Comparison of ENCODE assay signal across 1 cellular context in the genomic region with DNA sequence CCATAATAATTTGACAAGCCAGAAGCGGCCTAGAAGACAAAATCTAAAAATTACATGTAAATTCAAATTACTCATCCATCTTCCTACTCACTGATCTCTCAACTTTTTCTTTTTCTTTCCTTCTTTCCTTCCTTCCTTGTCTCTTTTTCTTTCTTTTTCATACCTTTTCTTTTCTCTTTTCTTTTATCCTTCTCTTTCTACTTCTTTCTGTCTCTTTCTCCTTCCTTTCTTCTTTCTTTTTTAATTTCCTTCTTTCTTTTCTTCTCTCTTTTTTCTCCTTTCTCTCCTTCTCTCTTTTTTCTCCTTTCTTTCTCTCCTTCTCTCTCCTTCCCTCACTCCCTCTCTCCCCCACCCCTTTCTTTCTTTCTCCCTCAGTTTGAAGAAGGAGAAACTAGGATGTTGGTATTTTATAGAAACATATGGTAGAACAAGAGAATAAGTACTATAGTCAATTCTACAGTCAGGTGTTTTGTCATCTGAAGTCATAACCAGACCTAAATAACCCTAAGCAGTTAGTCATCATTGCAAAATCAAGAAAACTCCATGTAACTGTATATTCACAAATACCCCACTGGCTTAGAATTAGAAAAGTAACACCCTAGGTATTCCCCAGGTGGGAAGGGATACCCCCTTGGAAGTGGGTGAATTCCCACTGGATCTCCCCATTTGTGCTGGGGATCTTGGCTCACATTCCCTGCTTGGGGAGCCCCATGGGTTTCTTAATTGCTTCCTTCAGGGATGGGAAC.
TF ChIP-seq lines count a peak whose summit lies in the region.

No MANE protein-coding gene starts in this region.

TF ChIP-seq in GM12878, 131 proteins besides CTCF, POLR2A, EP300 and RAD21 (continued from another document and continues in another):
- TF ChIP-seq MYC (IDR thresholded peaks at IDR 0.05; ENCODE audit: insufficient read depth, insufficient read length, insufficient replicate concordance, low read length, severe bottlenecking) (no peak), MXI1 (IDR thresholded peaks at IDR 0.05; ENCODE audit: low read depth, low read length) (no peak), CHD2 (IDR thresholded peaks at IDR 0.05; ENCODE audit: borderline replicate concordance, low read depth, low read length) (no peak), EED (IDR thresholded peaks at IDR 0.05; ENCODE audit: low read depth) (peak; percentile 87), IKZF1 (conservative IDR thresholded peaks at IDR 0.05) (peak; percentile 89), CREB1 (IDR thresholded peaks at IDR 0.05; ENCODE audit: low read depth) (no peak), KAT2A (conservative IDR thresholded peaks at IDR 0.05; ENCODE audit: control insufficient read depth, low read depth, low read length) (no peak), HDAC2 (IDR thresholded peaks at IDR 0.05) (no peak), MTA3 (IDR thresholded peaks at IDR 0.05; ENCODE audit: borderline replicate concordance, low read length) (no peak), TCF7 (IDR thresholded peaks at IDR 0.05; ENCODE audit: borderline replicate concordance) (no peak), IRF5 (IDR thresholded peaks at IDR 0.05; ENCODE audit: borderline replicate concordance) (no peak), ESRRA (IDR thresholded peaks at IDR 0.05; ENCODE audit: low read length) (no peak), NR2C1 (IDR thresholded peaks at IDR 0.05) (no peak), PAX8 (IDR thresholded peaks at IDR 0.05) (0 out of 2 replicates have a peak, but pooled peaks have one; percentile 19), MAX (IDR thresholded peaks at IDR 0.05; ENCODE audit: low read depth, low read length) (no peak), RELB (IDR thresholded peaks at IDR 0.05; ENCODE audit: low read depth) (peak; percentile 61; the same call in 1 of the 2 replicates), POU2F2 (IDR thresholded peaks at IDR 0.05; ENCODE audit: borderline replicate concordance, low read depth, low read length) (no peak), ZNF687 (IDR thresholded peaks at IDR 0.05) (0 out of 2 replicates have a peak, but pooled peaks have one; percentile 35), RBBP5 (conservative IDR thresholded peaks at IDR 0.05) (no peak), CBX5 (IDR thresholded peaks at IDR 0.05; ENCODE audit: low read depth) (no peak), PAX5 (IDR thresholded peaks at IDR 0.05; ENCODE audit: borderline replicate concordance, low read depth, low read length) (no peak), IKZF2 (IDR thresholded peaks at IDR 0.05) (peak; percentile 77; a peak in 3 of 4 replicates), SREBF2 (IDR thresholded peaks at IDR 0.05; ENCODE audit: low read length) (no peak), STAT1 (conservative IDR thresholded peaks at IDR 0.05) (no peak), TCF12 (IDR thresholded peaks at IDR 0.05; ENCODE audit: low read depth, low read length) (no peak)
- TF ChIP-seq, protein P1, sequence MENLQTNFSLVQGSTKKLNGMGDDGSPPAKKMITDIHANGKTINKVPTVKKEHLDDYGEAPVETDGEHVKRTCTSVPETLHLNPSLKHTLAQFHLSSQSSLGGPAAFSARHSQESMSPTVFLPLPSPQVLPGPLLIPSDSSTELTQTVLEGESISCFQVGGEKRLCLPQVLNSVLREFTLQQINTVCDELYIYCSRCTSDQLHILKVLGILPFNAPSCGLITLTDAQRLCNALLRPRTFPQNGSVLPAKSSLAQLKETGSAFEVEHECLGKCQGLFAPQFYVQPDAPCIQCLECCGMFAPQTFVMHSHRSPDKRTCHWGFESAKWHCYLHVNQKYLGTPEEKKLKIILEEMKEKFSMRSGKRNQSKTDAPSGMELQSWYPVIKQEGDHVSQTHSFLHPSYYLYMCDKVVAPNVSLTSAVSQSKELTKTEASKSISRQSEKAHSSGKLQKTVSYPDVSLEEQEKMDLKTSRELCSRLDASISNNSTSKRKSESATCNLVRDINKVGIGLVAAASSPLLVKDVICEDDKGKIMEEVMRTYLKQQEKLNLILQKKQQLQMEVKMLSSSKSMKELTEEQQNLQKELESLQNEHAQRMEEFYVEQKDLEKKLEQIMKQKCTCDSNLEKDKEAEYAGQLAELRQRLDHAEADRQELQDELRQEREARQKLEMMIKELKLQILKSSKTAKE (IDR thresholded peaks at IDR 0.05; ENCODE audit: low read depth, poor library complexity, severe bottlenecking): no peak
- TF ChIP-seq, protein P2, sequence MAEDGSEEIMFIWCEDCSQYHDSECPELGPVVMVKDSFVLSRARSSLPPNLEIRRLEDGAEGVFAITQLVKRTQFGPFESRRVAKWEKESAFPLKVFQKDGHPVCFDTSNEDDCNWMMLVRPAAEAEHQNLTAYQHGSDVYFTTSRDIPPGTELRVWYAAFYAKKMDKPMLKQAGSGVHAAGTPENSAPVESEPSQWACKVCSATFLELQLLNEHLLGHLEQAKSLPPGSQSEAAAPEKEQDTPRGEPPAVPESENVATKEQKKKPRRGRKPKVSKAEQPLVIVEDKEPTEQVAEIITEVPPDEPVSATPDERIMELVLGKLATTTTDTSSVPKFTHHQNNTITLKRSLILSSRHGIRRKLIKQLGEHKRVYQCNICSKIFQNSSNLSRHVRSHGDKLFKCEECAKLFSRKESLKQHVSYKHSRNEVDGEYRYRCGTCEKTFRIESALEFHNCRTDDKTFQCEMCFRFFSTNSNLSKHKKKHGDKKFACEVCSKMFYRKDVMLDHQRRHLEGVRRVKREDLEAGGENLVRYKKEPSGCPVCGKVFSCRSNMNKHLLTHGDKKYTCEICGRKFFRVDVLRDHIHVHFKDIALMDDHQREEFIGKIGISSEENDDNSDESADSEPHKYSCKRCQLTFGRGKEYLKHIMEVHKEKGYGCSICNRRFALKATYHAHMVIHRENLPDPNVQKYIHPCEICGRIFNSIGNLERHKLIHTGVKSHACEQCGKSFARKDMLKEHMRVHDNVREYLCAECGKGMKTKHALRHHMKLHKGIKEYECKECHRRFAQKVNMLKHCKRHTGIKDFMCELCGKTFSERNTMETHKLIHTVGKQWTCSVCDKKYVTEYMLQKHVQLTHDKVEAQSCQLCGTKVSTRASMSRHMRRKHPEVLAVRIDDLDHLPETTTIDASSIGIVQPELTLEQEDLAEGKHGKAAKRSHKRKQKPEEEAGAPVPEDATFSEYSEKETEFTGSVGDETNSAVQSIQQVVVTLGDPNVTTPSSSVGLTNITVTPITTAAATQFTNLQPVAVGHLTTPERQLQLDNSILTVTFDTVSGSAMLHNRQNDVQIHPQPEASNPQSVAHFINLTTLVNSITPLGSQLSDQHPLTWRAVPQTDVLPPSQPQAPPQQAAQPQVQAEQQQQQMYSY (CRISPR knock-in tag; IDR thresholded peaks at IDR 0.05): no peak
- TF ChIP-seq, protein P3, sequence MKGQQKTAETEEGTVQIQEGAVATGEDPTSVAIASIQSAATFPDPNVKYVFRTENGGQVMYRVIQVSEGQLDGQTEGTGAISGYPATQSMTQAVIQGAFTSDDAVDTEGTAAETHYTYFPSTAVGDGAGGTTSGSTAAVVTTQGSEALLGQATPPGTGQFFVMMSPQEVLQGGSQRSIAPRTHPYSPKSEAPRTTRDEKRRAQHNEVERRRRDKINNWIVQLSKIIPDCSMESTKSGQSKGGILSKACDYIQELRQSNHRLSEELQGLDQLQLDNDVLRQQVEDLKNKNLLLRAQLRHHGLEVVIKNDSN (IDR thresholded peaks at IDR 0.05; ENCODE audit: borderline replicate concordance, extremely low read length, insufficient read depth, low read depth, low read length): no peak
- TF ChIP-seq, protein P4, sequence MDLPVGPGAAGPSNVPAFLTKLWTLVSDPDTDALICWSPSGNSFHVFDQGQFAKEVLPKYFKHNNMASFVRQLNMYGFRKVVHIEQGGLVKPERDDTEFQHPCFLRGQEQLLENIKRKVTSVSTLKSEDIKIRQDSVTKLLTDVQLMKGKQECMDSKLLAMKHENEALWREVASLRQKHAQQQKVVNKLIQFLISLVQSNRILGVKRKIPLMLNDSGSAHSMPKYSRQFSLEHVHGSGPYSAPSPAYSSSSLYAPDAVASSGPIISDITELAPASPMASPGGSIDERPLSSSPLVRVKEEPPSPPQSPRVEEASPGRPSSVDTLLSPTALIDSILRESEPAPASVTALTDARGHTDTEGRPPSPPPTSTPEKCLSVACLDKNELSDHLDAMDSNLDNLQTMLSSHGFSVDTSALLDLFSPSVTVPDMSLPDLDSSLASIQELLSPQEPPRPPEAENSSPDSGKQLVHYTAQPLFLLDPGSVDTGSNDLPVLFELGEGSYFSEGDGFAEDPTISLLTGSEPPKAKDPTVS (IDR thresholded peaks at IDR 0.05; ENCODE audit: low read depth, low read length): no peak
- TF ChIP-seq, protein P5, sequence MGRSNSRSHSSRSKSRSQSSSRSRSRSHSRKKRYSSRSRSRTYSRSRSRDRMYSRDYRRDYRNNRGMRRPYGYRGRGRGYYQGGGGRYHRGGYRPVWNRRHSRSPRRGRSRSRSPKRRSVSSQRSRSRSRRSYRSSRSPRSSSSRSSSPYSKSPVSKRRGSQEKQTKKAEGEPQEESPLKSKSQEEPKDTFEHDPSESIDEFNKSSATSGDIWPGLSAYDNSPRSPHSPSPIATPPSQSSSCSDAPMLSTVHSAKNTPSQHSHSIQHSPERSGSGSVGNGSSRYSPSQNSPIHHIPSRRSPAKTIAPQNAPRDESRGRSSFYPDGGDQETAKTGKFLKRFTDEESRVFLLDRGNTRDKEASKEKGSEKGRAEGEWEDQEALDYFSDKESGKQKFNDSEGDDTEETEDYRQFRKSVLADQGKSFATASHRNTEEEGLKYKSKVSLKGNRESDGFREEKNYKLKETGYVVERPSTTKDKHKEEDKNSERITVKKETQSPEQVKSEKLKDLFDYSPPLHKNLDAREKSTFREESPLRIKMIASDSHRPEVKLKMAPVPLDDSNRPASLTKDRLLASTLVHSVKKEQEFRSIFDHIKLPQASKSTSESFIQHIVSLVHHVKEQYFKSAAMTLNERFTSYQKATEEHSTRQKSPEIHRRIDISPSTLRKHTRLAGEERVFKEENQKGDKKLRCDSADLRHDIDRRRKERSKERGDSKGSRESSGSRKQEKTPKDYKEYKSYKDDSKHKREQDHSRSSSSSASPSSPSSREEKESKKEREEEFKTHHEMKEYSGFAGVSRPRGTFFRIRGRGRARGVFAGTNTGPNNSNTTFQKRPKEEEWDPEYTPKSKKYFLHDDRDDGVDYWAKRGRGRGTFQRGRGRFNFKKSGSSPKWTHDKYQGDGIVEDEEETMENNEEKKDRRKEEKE (IDR thresholded peaks at IDR 0.05): no peak
